Comparison of ENCODE assay signal across 1 cellular context in the genomic region with DNA sequence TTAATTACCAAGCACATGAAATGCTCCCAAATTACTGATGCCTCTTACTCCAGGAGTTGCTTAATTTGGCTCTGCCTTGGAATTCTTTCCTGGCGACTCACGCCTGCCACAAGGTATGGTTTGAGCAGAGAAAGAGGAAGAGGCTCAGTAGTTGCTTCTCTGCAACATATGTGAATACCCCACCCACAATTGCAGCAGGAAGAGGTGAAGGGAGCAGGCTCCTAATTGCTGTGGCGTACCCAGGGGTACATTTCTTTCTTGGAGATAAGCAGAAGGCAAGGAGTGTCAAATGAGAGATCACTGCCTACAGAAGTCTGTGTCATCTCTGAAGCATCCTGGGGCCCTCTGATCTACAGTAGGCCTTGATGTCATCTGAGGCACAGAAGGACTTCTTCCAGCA.
TF ChIP-seq lines count a peak whose summit lies in the region.

No MANE protein-coding gene starts in this region.

TF ChIP-seq in H1, 55 proteins besides CTCF, POLR2A, EP300 and RAD21:
- TF ChIP-seq JUND (IDR thresholded peaks at IDR 0.05; ENCODE audit: low read length), result 0 out of 2 replicates have a peak, but pooled peaks have one; percentile 27
- TF ChIP-seq CBX8 (IDR thresholded peaks at IDR 0.05; ENCODE audit: borderline replicate concordance, low read depth, low read length), result no peak
